Comparison of ENCODE assay signal across 7 cellular contexts in genomic region chr3:190566043-190566933, GRCh38. TPM values are rescaled to one million over a fixed set of nuclear protein-coding genes. Genes with fewer than 3 reads are reported as not detected.
DNase-seq lines count a peak whose midpoint lies in the region; ATAC-seq and TF ChIP-seq lines count a peak whose summit lies in the region.

No MANE protein-coding gene starts in this region.

- H3K4me1 ChIP-seq in cardiac muscle cell (ENCODE audit: low read depth) (peaks cover 28% of the 10 kb centered on the region), rectal smooth muscle tissue (ENCODE audit: control insufficient read depth, insufficient read depth, low read length) (no peaks in the 10 kb centered on the region)

- peak overlapping the region; percentile 16 for H3K27ac ChIP-seq in cardiac muscle cell
- peak overlapping the region; percentile 11 for H3K27ac ChIP-seq in rectal smooth muscle tissue (ENCODE audit: low read depth, low read length)

- H3K4me3 ChIP-seq in cardiac muscle cell, result no peak overlapping the region
- H3K4me3 ChIP-seq in rectal smooth muscle tissue (ENCODE audit: low read length), result no peak overlapping the region

- H3K27ac Mint-ChIP-seq in activated naive CD4-positive, alpha-beta T cell treated with anti-CD3 and anti-CD28 coated beads, Interleukin-2, amount 10 ng/mL, durations not matched to agents 7 days and 5 days, result peak overlapping the region; percentile 33
- H3K27ac Mint-ChIP-seq in nephron progenitor cell, result no peak overlapping the region

- peaks cover 18% of the 10 kb centered on the region for H3K36me3 Mint-ChIP-seq in activated naive CD4-positive, alpha-beta T cell treated with anti-CD3 and anti-CD28 coated beads, Interleukin-2, amount 10 ng/mL, durations not matched to agents 7 days and 5 days
- no peaks in the 10 kb centered on the region for H3K36me3 Mint-ChIP-seq in nephron progenitor cell (ENCODE audit: low read depth)

- no peaks in the 10 kb centered on the region for H3K27me3 Mint-ChIP-seq in activated naive CD4-positive, alpha-beta T cell treated with anti-CD3 and anti-CD28 coated beads, Interleukin-2, amount 10 ng/mL, durations not matched to agents 7 days and 5 days
- H3K27me3 Mint-ChIP-seq in nephron progenitor cell (ENCODE audit: low read depth, poor library complexity), result no peaks in the 10 kb centered on the region

- H3K9me3 Mint-ChIP-seq in activated naive CD4-positive, alpha-beta T cell treated with anti-CD3 and anti-CD28 coated beads, Interleukin-2, amount 10 ng/mL, durations not matched to agents 7 days and 5 days, result no peaks in the 10 kb centered on the region
- no peaks in the 10 kb centered on the region for H3K9me3 Mint-ChIP-seq in nephron progenitor cell

- CTCF ChIA-PET in activated naive CD4-positive, alpha-beta T cell treated with anti-CD3 and anti-CD28 coated beads, Interleukin-2, amount 10 ng/mL, durations not matched to agents 7 days and 5 days (lab: Charles Lee), result interaction anchor here (1.3 to 1.6 kb wide), 2 partner anchors 52 to 56 kb away, joined by 3 read pairs; no protein-coding TSS in a partner anchor

- no peak for TF ChIP-seq CTCF in cardiac muscle cell (IDR thresholded peaks at IDR 0.05; ENCODE audit: low read depth, low read length)
- no peak for TF ChIP-seq CTCF in nephron progenitor cell (IDR thresholded peaks at IDR 0.05)

- no peaks in the 10 kb centered on the region for H3K9me3 ChIP-seq in cardiac muscle cell (ENCODE audit: low read depth)

- H3K27me3 ChIP-seq in cardiac muscle cell (no peaks in the 10 kb centered on the region), rectal smooth muscle tissue (ENCODE audit: control insufficient read depth, insufficient read depth, low read length) (no peaks in the 10 kb centered on the region)

- no peak overlapping the region for H3K9ac ChIP-seq in rectal smooth muscle tissue (ENCODE audit: low read length)

- no peaks in the 10 kb centered on the region for H3K36me3 ChIP-seq in cardiac muscle cell
- no peaks in the 10 kb centered on the region for H3K36me3 ChIP-seq in rectal smooth muscle tissue (ENCODE audit: control insufficient read depth, insufficient read depth, low read length)

- H3K4me1 Mint-ChIP-seq in activated naive CD4-positive, alpha-beta T cell treated with anti-CD3 and anti-CD28 coated beads, Interleukin-2, amount 10 ng/mL, durations not matched to agents 7 days and 5 days, result peaks cover 19% of the 10 kb centered on the region
- peaks cover 5% of the 10 kb centered on the region for H3K4me1 Mint-ChIP-seq in nephron progenitor cell

- peak; percentile 98 for DNase-seq in NCI-H82 (lab: John Stamatoyannopoulos, UW)
- DNase-seq in activated naive CD4-positive, alpha-beta T cell treated with anti-CD3 and anti-CD28 coated beads, Interleukin-2, amount 10 ng/mL, durations not matched to agents 7 days and 5 days, result peak; percentile 61
- DNase-seq in cardiac muscle cell (ENCODE audit: low read depth in 1 of 2, low spot score in 1 of 2), result peak; percentile 42 to 100
- DNase-seq in nephron progenitor cell, result no peak

- H3K4me3 Mint-ChIP-seq in activated naive CD4-positive, alpha-beta T cell treated with anti-CD3 and anti-CD28 coated beads, Interleukin-2, amount 10 ng/mL, durations not matched to agents 7 days and 5 days, result no peak overlapping the region
- no peak overlapping the region for H3K4me3 Mint-ChIP-seq in nephron progenitor cell

- ATAC-seq in GM21825 (IDR thresholded peaks at IDR 0.05; ENCODE audit: unreplicated experiment) (peak; percentile 51), GM21381 (IDR thresholded peaks at IDR 0.05; ENCODE audit: unreplicated experiment) (no peak)

RNA-seq across cellular contexts. Expression of gene IL1RAP, which starts 52.4 kb away (rescaled TPM):
- total RNA-seq in cardiac muscle cell, result 6.5 and 8.9 TPM in 2 replicates
- 3.2 and 5.5 TPM in 2 replicates for polyA plus RNA-seq in cardiac muscle cell
